In genomic region chr1:223849855-223850254, GRCh38 we compare ENCODE assay signal across 15 cellular contexts. TPM values are rescaled to one million over a fixed set of nuclear protein-coding genes. Genes with fewer than 3 reads are reported as not detected.
A peak's percentile ranks its signal among the peaks of the same experiment; 100 is the strongest.
DNase-seq lines count a peak whose midpoint lies in the region; ATAC-seq, FAIRE-seq and TF ChIP-seq lines count a peak whose summit lies in the region.
"Had no signal": no experiment of that assay in that cellular context is flagged by ENCODE, and none has a peak within 500 bp of the region (broad histone marks: within the 10 kb centered on the region; RNA-seq: fewer than 3 reads in every experiment).

No MANE protein-coding gene starts in this region.

- ATAC-seq in GM23338 (no peak), K562 (no peak), sciatic nerve (no peak), GM21528 (IDR thresholded peaks at IDR 0.05; ENCODE audit: low FRiP score, unreplicated experiment) (no peak)

- H4K20me1 ChIP-seq in GM23338 (replicated peaks; ENCODE audit: insufficient read depth): 0 out of 2 replicates have a peak, but pooled peaks cover under 1% of the 10 kb centered on the region
- no peaks in the 10 kb centered on the region for H4K20me1 ChIP-seq in MM.1S (ENCODE audit: insufficient read depth, low read length)
- no peaks in the 10 kb centered on the region; the same call in 1 of the 2 replicates for H4K20me1 ChIP-seq in K562 (replicated peaks; ENCODE audit: control insufficient read depth, insufficient read depth, low read length)

- H3K4me2 ChIP-seq in GM23338: no peak overlapping the region
- H3K4me2 ChIP-seq in MM.1S (ENCODE audit: low read depth, low read length): peak overlapping the region; percentile 70; the same call in 1 of the 2 replicates
- no peak overlapping the region for H3K4me2 ChIP-seq in K562 (ENCODE audit: insufficient read depth, low read length)

- no peaks in the 10 kb centered on the region for H3K9me1 ChIP-seq in K562 (ENCODE audit: control insufficient read depth, insufficient read depth, low read length)

- BruUV-seq in K562 (replicated peaks; lab: Mats Ljungman, UMichigan): no TSS peak

- H3K27me3 ChIP-seq in GM23338 (ENCODE audit: insufficient read depth) (peaks cover under 1% of the 10 kb centered on the region; the same call in 1 of the 2 replicates), MM.1S (replicated peaks; ENCODE audit: insufficient read depth, low read length) (no peaks in the 10 kb centered on the region), K562 (ENCODE audit: control insufficient read depth in 2 of 2, insufficient read depth in 2 of 2, low read length in 2 of 2) (no peaks in the 10 kb centered on the region), esophagus squamous epithelium (no peaks in the 10 kb centered on the region)

- no peaks in the 10 kb centered on the region for H3K9me3 Mint-ChIP-seq in GM23338
- H3K9me3 Mint-ChIP-seq: CD4-positive, alpha-beta memory T cell had no signal

- H3K4me3 ChIP-seq in GM23338 (no peak overlapping the region), MM.1S (ENCODE audit: low read length) (peak overlapping the region; percentile 35; the same call in 1 of the 2 replicates), K562 (no peak overlapping the region), esophagus squamous epithelium (no peak overlapping the region)
- H3K4me3 ChIP-seq: HAP-1 had no signal

- no peak overlapping the region for H3K27ac Mint-ChIP-seq in GM23338

- no peak for TF ChIP-seq RAD21 in K562 (CRISPR knock-in tag; conservative IDR thresholded peaks at IDR 0.05 in 1 of 2, IDR thresholded peaks at IDR 0.05 in 1 of 2)

- H3K4me1 Mint-ChIP-seq in GM23338: peaks cover 12% of the 10 kb centered on the region

- peaks cover 7% of the 10 kb centered on the region for H3F3A ChIP-seq in GM23338 (replicated peaks; ENCODE audit: low read depth)
- H3F3A ChIP-seq in MM.1S (ENCODE audit: insufficient read depth, low read length): peaks cover 21% of the 10 kb centered on the region

- CTCF ChIA-PET in K562 (lab: Yijun Ruan, JAX; ENCODE audit: low intra/inter-chr PET ratio): no interaction called here

- peak overlapping the region; percentile 23; the same call in 1 of the 2 replicates for H2AFZ ChIP-seq in GM23338
- peak overlapping the region; percentile 45 for H2AFZ ChIP-seq in MM.1S (ENCODE audit: low read length)
- no peak overlapping the region for H2AFZ ChIP-seq in K562 (ENCODE audit: low read depth, low read length)

- FAIRE-seq in K562 (lab: Jason Lieb, UNC): no peak
- FAIRE-seq: A204.1 had no signal

- no peak overlapping the region for H3K9ac ChIP-seq in MM.1S (ENCODE audit: low read length)
- no peak overlapping the region for H3K9ac ChIP-seq in K562 (ENCODE audit: insufficient read depth in 1 of 2, low read depth in 2 of 2, low read length in 2 of 2)

- in situ Hi-C loops in K562 (cut with MboI): no loop called here

- DNase-seq in GM23338 (ENCODE audit: low spot score): no peak
- no peak for DNase-seq in MM.1S
- DNase-seq in K562 (ENCODE audit: extremely low read depth in 1 of 4, low spot score in 3 of 4): no peak
- DNase-seq in sciatic nerve (ENCODE audit: low spot score): no peak
- no peak for DNase-seq in esophagus squamous epithelium (lab: John Stamatoyannopoulos, UW)
- DNase-seq in epidermal melanocyte (ENCODE audit: insufficient read length, low spot score): no peak
- DNase-seq: ACHN; CD4-positive, alpha-beta memory T cell; DMS153; GF-D8 had no signal

- no peak for TF ChIP-seq POLR2A in K562 (conservative IDR thresholded peaks at IDR 0.05)
- no peak for TF ChIP-seq POLR2A in esophagus squamous epithelium (IDR thresholded peaks at IDR 0.05)

- POLR2A ChIA-PET in K562 (lab: Yijun Ruan, JAX): interaction anchor here (0.6 to 1.6 kb wide), 4 partner anchors 9 to 106 kb away, joined by 3 to 6 read pairs (median 4); no protein-coding TSS in a partner anchor

- no peak overlapping the region for H3K4me3 Mint-ChIP-seq in GM23338

- no peak for TF ChIP-seq EP300 in K562 (IDR thresholded peaks at IDR 0.05; ENCODE audit: low read length)

- H3K9me2 ChIP-seq in GM23338 (ENCODE audit: insufficient read depth): no peaks in the 10 kb centered on the region
- H3K9me2 ChIP-seq in MM.1S (replicated peaks; ENCODE audit: insufficient read depth, low read length): no peaks in the 10 kb centered on the region

- H3K9me3 ChIP-seq in MM.1S (replicated peaks; ENCODE audit: insufficient read depth, low read length) (no peaks in the 10 kb centered on the region), K562 (replicated peaks; ENCODE audit: control insufficient read depth, insufficient read depth, low read depth, low read length) (no peaks in the 10 kb centered on the region), esophagus squamous epithelium (no peaks in the 10 kb centered on the region)
- H3K9me3 ChIP-seq: HAP-1 had no signal

- H3K27ac ChIP-seq in GM23338 (ENCODE audit: low read depth): no peak overlapping the region
- H3K27ac ChIP-seq in MM.1S (ENCODE audit: low read length): peak overlapping the region; percentile 14; the same call in 1 of the 2 replicates
- no peak overlapping the region for H3K27ac ChIP-seq in K562 (ENCODE audit: extremely low read depth, low read depth, low read length)
- H3K27ac ChIP-seq in esophagus squamous epithelium: no peak overlapping the region
- H3K27ac ChIP-seq: C4-2B, HL-60 had no signal

- H3K79me2 ChIP-seq in GM23338 (replicated peaks; ENCODE audit: insufficient read depth) (peaks cover 4% of the 10 kb centered on the region), MM.1S (ENCODE audit: low read length) (peaks cover 6% of the 10 kb centered on the region), K562 (ENCODE audit: control insufficient read depth, insufficient read depth, low read length) (peaks cover 16% of the 10 kb centered on the region)

- H3K27me3 Mint-ChIP-seq in GM23338 (ENCODE audit: insufficient read depth, low read depth, poor library complexity): peaks cover 4% of the 10 kb centered on the region

- no peaks in the 10 kb centered on the region; the same call in 1 of the 2 replicates for H3K4me1 ChIP-seq in GM23338 (ENCODE audit: insufficient read depth)
- H3K4me1 ChIP-seq in MM.1S (ENCODE audit: low read length): peaks cover 32% of the 10 kb centered on the region
- H3K4me1 ChIP-seq in K562 (replicated peaks in 1 of 2; ENCODE audit: control insufficient read depth in 2 of 2, insufficient read depth in 2 of 2, low read length in 2 of 2): peaks cover 20 to 23% of the 10 kb centered on the region in 2 experiments
- H3K4me1 ChIP-seq in esophagus squamous epithelium: peaks cover 9 to 19% (median 12%) of the 10 kb centered on the region in 3 donors

- intact Hi-C loops in K562 (cut with micrococcal nuclease): loop anchor here (5.0 kb wide), 1 partner anchor 482 kb away; the partner anchor contains the start of gene NVL
- intact Hi-C loops in sciatic nerve (cut with DNase I): no loop called here
- intact Hi-C loops in esophagus squamous epithelium (cut with DNase I): no loop called here

- WGBS in K562 (ENCODE audit: insufficient coverage, low coverage, missing lambda C conversion rate): 33% methylated on average over 2 of the region's 2 CpGs
- 85 to 94% methylated on average over 2 of the region's 2 CpGs for WGBS in esophagus squamous epithelium, 2 donors

- TF ChIP-seq CTCF in GM23338 (conservative IDR thresholded peaks at IDR 0.05; ENCODE audit: low read depth in 2 of 2) (no peak), MM.1S (IDR thresholded peaks at IDR 0.05; ENCODE audit: low read length) (no peak), K562 (IDR thresholded peaks at IDR 0.05 in 2 of 3, conservative IDR thresholded peaks at IDR 0.05 in 1 of 3; ENCODE audit: insufficient read depth in 2 of 3, low read depth in 1 of 3, low read length in 3 of 3) (no peak), esophagus squamous epithelium (IDR thresholded peaks at IDR 0.05) (no peak)

- no peaks in the 10 kb centered on the region for H3K36me3 Mint-ChIP-seq in GM23338 (ENCODE audit: low read depth)

- no peaks in the 10 kb centered on the region for H3K36me3 ChIP-seq in GM23338 (ENCODE audit: insufficient read depth)
- H3K36me3 ChIP-seq in MM.1S (replicated peaks; ENCODE audit: insufficient read depth, low read length): no peaks in the 10 kb centered on the region
- H3K36me3 ChIP-seq in K562 (ENCODE audit: control insufficient read depth, insufficient read depth, low read length): no peaks in the 10 kb centered on the region
- H3K36me3 ChIP-seq in esophagus squamous epithelium: no peaks in the 10 kb centered on the region
- H3K36me3 ChIP-seq: HAP-1 had no signal

TF ChIP-seq in GM23338, 12 proteins besides CTCF, POLR2A, EP300 and RAD21 (continues in another document):
- no peak for TF ChIP-seq CREB1 (CRISPR knock-in tag; IDR thresholded peaks at IDR 0.05; ENCODE audit: low read depth)

TF ChIP-seq in K562, 482 proteins besides CTCF, POLR2A, EP300 and RAD21 (continues in another document):
- TF ChIP-seq PHTF2 (CRISPR knock-in tag; IDR thresholded peaks at IDR 0.05): no peak

RNA-seq across cellular contexts. Expression of gene TP53BP2, which starts 4.1 kb away (rescaled TPM):
- 32.9 and 33.9 TPM in 2 replicates for total RNA-seq in GM23338 (2014; rRNA removed; shearing (Covaris generic))
- polyA plus RNA-seq in GM23338 (2016; fragmentation: Nextera tagmentation; extraction: Ambion mirVana) (7.8 and 10.1 TPM in 2 replicates), K562 (2011; rRNA removed) (30.0 and 37.5 TPM in 2 replicates), K562 (2014; fragmentation: Illumina TruSeq; extraction: Trizol) (47.5 and 55.6 TPM in 2 replicates), K562 (2014; fragmentation: Nextera tagmentation; extraction: Ambion mirVana) (10 to 100 TPM; 17.0 to 20.7 TPM), K562 (2014; rRNA removed) (39.2 and 39.6 TPM in 2 replicates)
- total RNA-seq in K562 (2011; cell fraction: chromatin; rRNA removed; ENCODE audit: low replicate concordance): 148 and 229 TPM in 2 replicates
- total RNA-seq in K562 (2011; cell fraction: nucleolus; rRNA removed): 41.5 and 70.5 TPM in 2 replicates
- total RNA-seq in K562 (2011; cell fraction: nucleoplasm; rRNA removed): 85.0 and 85.5 TPM in 2 replicates
- total RNA-seq in K562 (2014; rRNA removed) (40.1 and 43.1 TPM in 2 replicates), K562 (2014; rRNA removed; fragmentation: Illumina TruSeq; extraction: Trizol) (50.4 and 50.6 TPM in 2 replicates), K562 (2015; rRNA removed; fragmentation: Illumina TruSeq; extraction: Trizol) (51.9 and 55.1 TPM in 2 replicates), K562 (2021) (54.3 and 69.6 TPM in 2 replicates), sciatic nerve (44.1 TPM), esophagus squamous epithelium (10 to 100 TPM; 16.4 to 33.2 (median 29.2) TPM)
- 18.2 and 23.5 TPM in 2 replicates for polyA plus RNA-seq in K562 (2011; cell fraction: cytosol; rRNA removed)
- 34.9 and 41.6 TPM in 2 replicates for polyA plus RNA-seq in K562 (2011; cell fraction: nucleus; rRNA removed)
- polyA plus RNA-seq in K562 (2012): 23.5 and 27.0 TPM in 2 replicates
- 125 and 160 TPM in 2 replicates for polyA minus RNA-seq in K562 (2011; rRNA and poly(A)+ RNA removed)
- 26.9 and 28.9 TPM in 2 replicates for polyA minus RNA-seq in K562 (2011; cell fraction: cytosol; rRNA and poly(A)+ RNA removed)
- polyA minus RNA-seq in K562 (2011; cell fraction: nucleus; rRNA and poly(A)+ RNA removed): 56.0 and 75.9 TPM in 2 replicates
